8 cellular contexts compared by ENCODE assay signal in the genomic region with DNA sequence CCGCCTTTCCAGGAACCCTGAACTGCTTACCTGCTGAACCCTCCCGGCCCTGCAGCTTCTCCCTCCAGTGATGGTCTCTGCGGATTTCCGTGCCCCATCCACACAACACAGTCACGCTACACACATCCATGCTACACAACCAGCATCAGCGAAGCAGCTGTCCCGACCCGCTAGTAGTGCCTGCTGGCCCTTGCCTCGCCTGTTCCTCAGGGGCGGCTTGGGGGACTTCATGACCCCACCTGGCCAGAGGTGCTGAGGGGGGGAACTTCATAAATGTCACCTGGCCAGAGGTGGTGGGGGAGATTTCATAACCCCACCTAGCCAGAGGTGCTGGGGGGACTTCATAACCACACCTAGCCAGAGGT. TPM values are rescaled to one million over a fixed set of nuclear protein-coding genes. Genes with fewer than 3 reads are reported as not detected.
DNase-seq lines count a peak whose midpoint lies in the region; ATAC-seq and TF ChIP-seq lines count a peak whose summit lies in the region.

No MANE protein-coding gene starts in this region.

- peak overlapping the region; percentile 94 for H3K9ac ChIP-seq in BLaER1

- peaks cover 16% of the 10 kb centered on the region for H3K36me3 Mint-ChIP-seq in activated CD8-positive, alpha-beta T cell treated with anti-CD3 and anti-CD28 coated beads for 36 hours (ENCODE audit: low read depth)
- H3K36me3 Mint-ChIP-seq in stimulated activated memory B cell treated with anti-CD40 and anti-IgM and Interleukin-4, amounts not matched to agents 10 μg/mL and 1 μg/mL and 100 μg/mL, for 72 hours: peaks cover 21% of the 10 kb centered on the region

- peak overlapping the region; percentile 92 for H3K27ac ChIP-seq in BLaER1
- H3K27ac ChIP-seq in iPS DF 6.9 (ENCODE audit: low read length): no peak overlapping the region

- H3K9me3 ChIP-seq in BLaER1 (peaks cover 3% of the 10 kb centered on the region; the same call in 1 of the 2 replicates), iPS DF 6.9 (ENCODE audit: control insufficient read depth, insufficient read depth, low read length) (no peaks in the 10 kb centered on the region)

- peak; percentile 15 for ATAC-seq in activated CD8-positive, alpha-beta T cell treated with anti-CD3 and anti-CD28 coated beads for 36 hours
- no peak for ATAC-seq in stimulated activated memory B cell treated with anti-CD40 and anti-IgM and Interleukin-4, amounts not matched to agents 10 μg/mL and 1 μg/mL and 100 μg/mL, for 72 hours
- no peak for ATAC-seq in HG03469 (IDR thresholded peaks at IDR 0.05; ENCODE audit: unreplicated experiment)
- ATAC-seq in GM18520 (IDR thresholded peaks at IDR 0.05; ENCODE audit: unreplicated experiment): no peak

- peak overlapping the region; percentile 89 for H3K4me2 ChIP-seq in BLaER1

- peak overlapping the region; percentile 80 for H3K27ac Mint-ChIP-seq in activated CD8-positive, alpha-beta T cell treated with anti-CD3 and anti-CD28 coated beads for 36 hours
- peak overlapping the region; percentile 78 for H3K27ac Mint-ChIP-seq in stimulated activated memory B cell treated with anti-CD40 and anti-IgM and Interleukin-4, amounts not matched to agents 10 μg/mL and 1 μg/mL and 100 μg/mL, for 72 hours

- peaks cover 23% of the 10 kb centered on the region for H3K4me1 Mint-ChIP-seq in activated CD8-positive, alpha-beta T cell treated with anti-CD3 and anti-CD28 coated beads for 36 hours (ENCODE audit: low read depth)
- peaks cover 27% of the 10 kb centered on the region for H3K4me1 Mint-ChIP-seq in stimulated activated memory B cell treated with anti-CD40 and anti-IgM and Interleukin-4, amounts not matched to agents 10 μg/mL and 1 μg/mL and 100 μg/mL, for 72 hours

- POLR2A ChIA-PET in activated CD8-positive, alpha-beta T cell treated with anti-CD3 and anti-CD28 coated beads for 36 hours (lab: Charles Lee): interaction anchor here (0.6 to 1.2 kb wide), 6 partner anchors 11 to 60 kb away, joined by 3 to 6 read pairs (median 3); a partner anchor contains a TSS

- intact Hi-C loops in activated CD8-positive, alpha-beta T cell treated with anti-CD3 and anti-CD28 coated beads for 36 hours (cut with micrococcal nuclease): loop anchor here (10.0 kb wide), 1 partner anchor 65 kb away; no protein-coding TSS in a partner anchor

- H3K27me3 Mint-ChIP-seq in activated CD8-positive, alpha-beta T cell treated with anti-CD3 and anti-CD28 coated beads for 36 hours: no peaks in the 10 kb centered on the region
- H3K27me3 Mint-ChIP-seq in stimulated activated memory B cell treated with anti-CD40 and anti-IgM and Interleukin-4, amounts not matched to agents 10 μg/mL and 1 μg/mL and 100 μg/mL, for 72 hours: no peaks in the 10 kb centered on the region

- H3K4me1 ChIP-seq in BLaER1 (peaks cover 17% of the 10 kb centered on the region), iPS DF 6.9 (ENCODE audit: control insufficient read depth, insufficient read depth, low read length) (no peaks in the 10 kb centered on the region)

- H3K4me3 ChIP-seq in BLaER1 (peak overlapping the region; percentile 81), H7 (ENCODE audit: insufficient read depth, low read depth, low read length) (peak overlapping the region; percentile 90), iPS DF 6.9 (ENCODE audit: low read length) (peak overlapping the region; percentile 32; the same call in 1 of the 2 replicates)

- H4K20me1 ChIP-seq in BLaER1: no peaks in the 10 kb centered on the region

- no peak for DNase-seq in H7
- no peak for DNase-seq in activated CD8-positive, alpha-beta T cell treated with anti-CD3 and anti-CD28 coated beads for 36 hours
- no peak for DNase-seq in iPS DF 6.9 (ENCODE audit: low read depth, low spot score)
- DNase-seq in HT-29 (ENCODE audit: low spot score): no peak

- H3K9me3 Mint-ChIP-seq in activated CD8-positive, alpha-beta T cell treated with anti-CD3 and anti-CD28 coated beads for 36 hours: no peaks in the 10 kb centered on the region
- no peaks in the 10 kb centered on the region for H3K9me3 Mint-ChIP-seq in stimulated activated memory B cell treated with anti-CD40 and anti-IgM and Interleukin-4, amounts not matched to agents 10 μg/mL and 1 μg/mL and 100 μg/mL, for 72 hours

- H3K4me3 Mint-ChIP-seq in activated CD8-positive, alpha-beta T cell treated with anti-CD3 and anti-CD28 coated beads for 36 hours: peak overlapping the region; percentile 86
- peak overlapping the region; percentile 85 for H3K4me3 Mint-ChIP-seq in stimulated activated memory B cell treated with anti-CD40 and anti-IgM and Interleukin-4, amounts not matched to agents 10 μg/mL and 1 μg/mL and 100 μg/mL, for 72 hours

- CTCF ChIA-PET in activated CD8-positive, alpha-beta T cell treated with anti-CD3 and anti-CD28 coated beads for 36 hours (lab: Charles Lee): interaction anchor here (0.6 to 2.1 kb wide), 5 partner anchors 9 to 60 kb away, joined by 3 to 8 read pairs (median 3); a partner anchor contains a TSS

- H3K36me3 ChIP-seq in BLaER1 (peaks cover 17% of the 10 kb centered on the region), H7 (replicated peaks; ENCODE audit: control insufficient read depth, insufficient read depth, low read length) (peaks cover 3% of the 10 kb centered on the region), iPS DF 6.9 (ENCODE audit: control insufficient read depth, insufficient read depth, low read length) (no peaks in the 10 kb centered on the region)

- no peak for TF ChIP-seq CTCF in activated CD8-positive, alpha-beta T cell treated with anti-CD3 and anti-CD28 coated beads for 36 hours (IDR thresholded peaks at IDR 0.05)

- H3K27me3 ChIP-seq in BLaER1 (no peaks in the 10 kb centered on the region), H7 (ENCODE audit: control insufficient read depth, insufficient read depth, low read length) (no peaks in the 10 kb centered on the region), iPS DF 6.9 (ENCODE audit: control insufficient read depth, insufficient read depth, low read length) (no peaks in the 10 kb centered on the region)

- no CpG with 5 or more reads among the region's 10 CpGs for WGBS in iPS DF 6.9 (ENCODE audit: insufficient coverage, insufficient read length)

RNA-seq across cellular contexts. Expression of a gene that starts 0.5 kb away (rescaled TPM):
- 19.2 and 26.1 TPM in 2 replicates for total RNA-seq in H7 (2014; rRNA removed; shearing (Covaris generic))
- total RNA-seq in activated CD8-positive, alpha-beta T cell treated with anti-CD3 and anti-CD28 coated beads for 36 hours: 10 to 100 TPM; 19.2 to 22.0 TPM
- 10.5 and 15.6 TPM in 2 replicates for total RNA-seq in HT-29 (2014; rRNA removed; shearing (Covaris generic))

RNA-seq across cellular contexts. Expression of a gene that starts 59.7 kb away (rescaled TPM):
- 84.2 and 85.7 TPM in 2 replicates for total RNA-seq in H7 (2014; rRNA removed; shearing (Covaris generic))
- total RNA-seq in activated CD8-positive, alpha-beta T cell treated with anti-CD3 and anti-CD28 coated beads for 36 hours: 10 to 100 TPM; 10.4 to 11.6 TPM
- total RNA-seq in HT-29 (2014; rRNA removed; shearing (Covaris generic)): 193 and 215 TPM in 2 replicates

Comparison
In these comparisons a context has a peak if more than half of its experiments do, and no peak if none do; other contexts are left out.
1. H3K4me3 ChIP-seq: peak in every context shown above with its lines; median percentile 90 in H7; 81 in BLaER1; 32 in iPS DF 6.9.